ENCODE assay signal across 31 cellular contexts in genomic region chr6:148619891-148620290, GRCh38.
"Had no signal": no experiment of that assay in that cellular context is flagged by ENCODE, and none has a peak within 500 bp of the region (broad histone marks: within the 10 kb centered on the region; RNA-seq: fewer than 3 reads in every experiment).

No MANE protein-coding gene starts in this region.

- H3K27me3 ChIP-seq: ascending aorta had no signal

- ATAC-seq: activated CD8-positive, alpha-beta T cell treated with anti-CD3 and anti-CD28 coated beads, Interleukin-2, amount 10 ng/mL, durations not matched to agents 7 days and 5 days; activated naive CD8-positive, alpha-beta T cell treated with anti-CD3 and anti-CD28 coated beads, Interleukin-2, amount 50 U/mL, for 24 hours; WTC11 had no signal

- H3K4me3 ChIP-seq: ascending aorta had no signal

- H3K27ac ChIP-seq: ascending aorta, WERI-Rb-1 had no signal

- H3K36me3 Mint-ChIP-seq: activated CD8-positive, alpha-beta memory T cell treated with anti-CD3 and anti-CD28 coated beads, Interleukin-2, amount 10 ng/mL, durations not matched to agents 7 days and 5 days; activated naive CD4-positive, alpha-beta T cell treated with anti-CD3 and anti-CD28 coated beads, Interleukin-2, amount 10 ng/mL, durations not matched to agents 7 days and 5 days; activated naive CD4-positive, alpha-beta T cell treated with anti-CD3 and anti-CD28 coated beads, Interleukin-2, amount 50 U/mL, for 24 hours; activated naive CD8-positive, alpha-beta T cell; activated naive CD8-positive, alpha-beta T cell treated with anti-CD3 and anti-CD28 coated beads, Interleukin-2, amount 10 ng/mL, durations not matched to agents 7 days and 5 days; brain; WTC11 had no signal

- H3K4me1 Mint-ChIP-seq: activated CD4-positive, alpha-beta T cell treated with anti-CD3 and anti-CD28 coated beads for 36 hours; activated CD4-positive, alpha-beta T cell treated with anti-CD3 and anti-CD28 coated beads, Interleukin-2, amount 10 ng/mL, durations not matched to agents 7 days and 5 days; activated naive CD4-positive, alpha-beta T cell treated with anti-CD3 and anti-CD28 coated beads, Interleukin-2, amount 10 ng/mL, durations not matched to agents 7 days and 5 days; activated naive CD4-positive, alpha-beta T cell treated with anti-CD3 and anti-CD28 coated beads, Interleukin-2, amount 50 U/mL, for 24 hours; activated naive CD8-positive, alpha-beta T cell treated with anti-CD3 and anti-CD28 coated beads, Interleukin-2, amount 10 ng/mL, durations not matched to agents 7 days and 5 days; activated naive CD8-positive, alpha-beta T cell treated with anti-CD3 and anti-CD28 coated beads, Interleukin-2, amount 50 U/mL, for 24 hours had no signal

- H3K9me3 Mint-ChIP-seq: activated CD4-positive, alpha-beta memory T cell treated with anti-CD3 and anti-CD28 coated beads, Interleukin-2, amount 10 ng/mL, durations not matched to agents 7 days and 5 days; activated CD4-positive, alpha-beta T cell treated with anti-CD3 and anti-CD28 coated beads, Interleukin-2, amount 10 ng/mL, durations not matched to agents 7 days and 5 days; activated naive CD4-positive, alpha-beta T cell treated with anti-CD3 and anti-CD28 coated beads, Interleukin-2, amount 10 ng/mL, durations not matched to agents 7 days and 5 days; activated naive CD4-positive, alpha-beta T cell treated with anti-CD3 and anti-CD28 coated beads, Interleukin-2, amount 50 U/mL, for 24 hours; activated naive CD8-positive, alpha-beta T cell treated with anti-CD3 and anti-CD28 coated beads, Interleukin-2, amount 10 ng/mL, durations not matched to agents 7 days and 5 days; activated naive CD8-positive, alpha-beta T cell treated with anti-CD3 and anti-CD28 coated beads, Interleukin-2, amount 50 U/mL, for 24 hours; activated T-cell treated with anti-CD3 and anti-CD28 coated beads, Interleukin-2, amount 50 U/mL, for 24 hours; activated T-helper 2 cell treated with anti-CD3 and anti-CD28 coated beads, Interferon-gamma antibody, Interleukin-2, Interleukin-4, amounts not matched to agents 10 μg/mL and 5 μg/mL and 100 μg/mL, durations not matched to agents 14 hours and 24 hours and 36 hours; central memory CD8-positive, alpha-beta T cell; T-helper 1 cell treated with Interleukin-12 subunit alpha and Interleukin-12 subunit beta and Interleukin-4 antibody, amounts not matched to agents 30 μg/mL and 1 μg/mL, for 36 hours; T-helper 2 cell treated with Interferon-gamma antibody and Interleukin-4, amounts not matched to agents 5 μg/mL and 100 μg/mL, for 36 hours had no signal

- H3K9me3 ChIP-seq: ascending aorta had no signal

- H3K36me3 ChIP-seq: ascending aorta, WERI-Rb-1 had no signal

- H3K4me3 Mint-ChIP-seq: activated CD4-positive, alpha-beta memory T cell treated with anti-CD3 and anti-CD28 coated beads, Interleukin-2, amount 10 ng/mL, durations not matched to agents 7 days and 5 days; activated CD4-positive, alpha-beta T cell treated with anti-CD3 and anti-CD28 coated beads for 36 hours; activated CD4-positive, alpha-beta T cell treated with anti-CD3 and anti-CD28 coated beads, Interleukin-2, amount 10 ng/mL, durations not matched to agents 7 days and 5 days; activated CD8-positive, alpha-beta memory T cell treated with anti-CD3 and anti-CD28 coated beads, Interleukin-2, amount 10 ng/mL, durations not matched to agents 7 days and 5 days; activated CD8-positive, alpha-beta T cell treated with anti-CD3 and anti-CD28 coated beads, Interleukin-2, amount 10 ng/mL, durations not matched to agents 7 days and 5 days; activated naive CD4-positive, alpha-beta T cell treated with anti-CD3 and anti-CD28 coated beads, Interleukin-2, amount 10 ng/mL, durations not matched to agents 7 days and 5 days; activated naive CD4-positive, alpha-beta T cell treated with anti-CD3 and anti-CD28 coated beads, Interleukin-2, amount 50 U/mL, for 24 hours; activated naive CD8-positive, alpha-beta T cell; activated naive CD8-positive, alpha-beta T cell treated with anti-CD3 and anti-CD28 coated beads, Interleukin-2, amount 10 ng/mL, durations not matched to agents 7 days and 5 days; activated naive CD8-positive, alpha-beta T cell treated with anti-CD3 and anti-CD28 coated beads, Interleukin-2, amount 50 U/mL, for 24 hours; activated T-cell treated with anti-CD3 and anti-CD28 coated beads, Interleukin-2, amount 50 U/mL, for 24 hours; brain; central memory CD8-positive, alpha-beta T cell; T-helper 1 cell treated with Interleukin-12 subunit alpha and Interleukin-12 subunit beta and Interleukin-4 antibody, amounts not matched to agents 30 μg/mL and 1 μg/mL, for 36 hours; T-helper 2 cell treated with Interferon-gamma antibody and Interleukin-4, amounts not matched to agents 5 μg/mL and 100 μg/mL, for 36 hours; WTC11 had no signal

- H3K27ac Mint-ChIP-seq: activated CD4-positive, alpha-beta memory T cell treated with anti-CD3 and anti-CD28 coated beads, Interleukin-2, amount 10 ng/mL, durations not matched to agents 7 days and 5 days; activated CD4-positive, alpha-beta T cell treated with anti-CD3 and anti-CD28 coated beads for 36 hours; activated CD4-positive, alpha-beta T cell treated with anti-CD3 and anti-CD28 coated beads, Interleukin-2, amount 10 ng/mL, durations not matched to agents 7 days and 5 days; activated CD8-positive, alpha-beta memory T cell treated with anti-CD3 and anti-CD28 coated beads, Interleukin-2, amount 10 ng/mL, durations not matched to agents 7 days and 5 days; activated CD8-positive, alpha-beta T cell treated with anti-CD3 and anti-CD28 coated beads, Interleukin-2, amount 10 ng/mL, durations not matched to agents 7 days and 5 days; activated naive CD4-positive, alpha-beta T cell treated with anti-CD3 and anti-CD28 coated beads, Interleukin-2, amount 10 ng/mL, durations not matched to agents 7 days and 5 days; activated naive CD4-positive, alpha-beta T cell treated with anti-CD3 and anti-CD28 coated beads, Interleukin-2, amount 50 U/mL, for 24 hours; activated naive CD8-positive, alpha-beta T cell; activated naive CD8-positive, alpha-beta T cell treated with anti-CD3 and anti-CD28 coated beads, Interleukin-2, amount 10 ng/mL, durations not matched to agents 7 days and 5 days; activated naive CD8-positive, alpha-beta T cell treated with anti-CD3 and anti-CD28 coated beads, Interleukin-2, amount 50 U/mL, for 24 hours; activated T-helper 2 cell treated with anti-CD3 and anti-CD28 coated beads, Interferon-gamma antibody, Interleukin-2, Interleukin-4, amounts not matched to agents 10 μg/mL and 5 μg/mL and 100 μg/mL, durations not matched to agents 14 hours and 24 hours and 36 hours; brain; T-helper 1 cell treated with Interleukin-12 subunit alpha and Interleukin-12 subunit beta and Interleukin-4 antibody, amounts not matched to agents 30 μg/mL and 1 μg/mL, for 36 hours; T-helper 2 cell treated with Interferon-gamma antibody and Interleukin-4, amounts not matched to agents 5 μg/mL and 100 μg/mL, for 36 hours; WTC11 had no signal

- H3K4me1 ChIP-seq: ascending aorta had no signal

- DNase-seq: activated CD4-positive, alpha-beta memory T cell treated with anti-CD3 and anti-CD28 coated beads, Interleukin-2, amount 10 ng/mL, durations not matched to agents 7 days and 5 days; activated CD4-positive, alpha-beta T cell treated with anti-CD3 and anti-CD28 coated beads for 1 hour; activated CD4-positive, alpha-beta T cell treated with anti-CD3 and anti-CD28 coated beads, Interleukin-2, amount 10 ng/mL, durations not matched to agents 7 days and 5 days; activated CD4-positive, CD25-positive, alpha-beta regulatory T cell; activated CD8-positive, alpha-beta memory T cell treated with anti-CD3 and anti-CD28 coated beads for 24 hours; activated CD8-positive, alpha-beta memory T cell treated with anti-CD3 and anti-CD28 coated beads, Interleukin-2, amount 10 ng/mL, durations not matched to agents 7 days and 5 days; activated CD8-positive, alpha-beta memory T cell treated with anti-CD3 and anti-CD28 coated beads, Interleukin-2, amount 50 U/mL, for 48 hours; activated CD8-positive, alpha-beta T cell treated with anti-CD3 and anti-CD28 coated beads, Interleukin-2, amount 10 ng/mL, durations not matched to agents 7 days and 5 days; activated effector memory CD4-positive, alpha-beta T cell treated with Interleukin-2 at 50 U/mL for 16 hours; activated gamma-delta T cell; activated naive CD4-positive, alpha-beta T cell treated with anti-CD3 and anti-CD28 coated beads, Interleukin-2, amount 10 ng/mL, durations not matched to agents 7 days and 5 days; activated naive CD4-positive, alpha-beta T cell treated with Interleukin-2 at 50 U/mL for 16 hours; activated naive CD8-positive, alpha-beta T cell treated with anti-CD3 and anti-CD28 coated beads, Interleukin-2, amount 10 ng/mL, durations not matched to agents 7 days and 5 days; activated naive CD8-positive, alpha-beta T cell treated with anti-CD3 and anti-CD28 coated beads, Interleukin-2, amount 50 U/mL, for 24 hours; activated T-cell treated with anti-CD3 and anti-CD28 coated beads, Interleukin-2, amount 50 U/mL, for 24 hours; activated T-cell treated with anti-CD3 and anti-CD28 coated beads, Interleukin-2, amount 50 U/mL, for 48 hours; amygdala; anterior cingulate cortex; cerebellar nuclear complex; T-helper 9 cell; WERI-Rb-1 had no signal
